In the genomic region with DNA sequence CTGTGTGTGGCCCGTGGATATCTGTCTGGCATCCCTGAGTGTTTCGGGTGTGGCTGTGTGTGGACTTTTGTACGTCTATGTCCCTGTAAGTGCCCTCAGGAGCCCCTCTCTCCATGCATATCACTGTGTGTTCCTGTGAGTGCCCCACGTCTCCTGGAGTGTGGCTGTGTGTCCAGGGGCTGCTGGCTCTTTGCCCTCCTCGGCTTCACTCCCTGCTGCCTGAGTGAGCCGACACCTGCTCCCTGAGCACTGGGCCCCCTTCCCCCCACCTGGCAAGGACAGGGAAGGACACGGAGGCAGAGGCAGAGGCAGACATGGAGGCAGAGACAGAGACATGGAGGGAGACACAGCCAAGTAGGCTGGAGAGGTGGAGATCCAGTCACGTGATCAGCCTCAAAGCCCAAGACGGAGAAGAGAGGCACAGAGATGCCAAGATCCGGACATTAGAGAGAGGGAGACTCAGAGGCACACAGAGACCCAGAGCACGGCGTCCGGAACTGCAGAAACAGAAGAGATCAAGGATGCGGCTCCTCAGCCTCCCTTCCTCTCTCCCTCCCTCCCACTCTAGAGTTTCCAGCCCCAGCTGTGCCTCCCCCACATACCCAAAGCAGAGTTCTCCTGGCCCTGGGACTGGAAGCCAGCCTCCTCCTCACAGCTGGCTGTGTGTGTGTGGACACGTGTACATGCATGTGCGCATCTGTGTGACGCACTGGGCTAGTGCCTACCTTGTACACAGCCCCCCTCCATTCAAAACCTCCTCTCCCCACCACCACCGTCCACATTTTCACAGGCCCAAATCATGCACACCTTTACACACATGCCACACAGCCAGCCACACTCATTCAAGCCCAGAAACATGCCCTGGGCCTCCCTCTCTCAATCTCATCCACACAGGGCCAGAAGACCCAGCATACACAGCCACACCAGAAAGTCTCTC, we compare ENCODE assay signal across 8 cellular contexts. TPM values are rescaled to one million over a fixed set of nuclear protein-coding genes. Genes with fewer than 3 reads are reported as not detected.
DNase-seq lines count a peak whose midpoint lies in the region; ATAC-seq lines count a peak whose summit lies in the region.

No MANE protein-coding gene starts in this region.

- H3K4me1 Mint-ChIP-seq in stimulated activated naive CD8-positive, alpha-beta T cell treated with anti-CD3 and anti-CD28 coated beads, Interleukin-15, amount 100 ng/mL, for 72 hours = peaks cover 68% of the 10 kb centered on the region

- peak overlapping the region; percentile 70 to 71 for H3K4me3 Mint-ChIP-seq in stimulated activated naive CD8-positive, alpha-beta T cell treated with anti-CD3 and anti-CD28 coated beads, Interleukin-15, amount 100 ng/mL, for 72 hours

- peak overlapping the region in 1 of 2 donors; percentile 69 for H3K27ac Mint-ChIP-seq in stimulated activated naive CD8-positive, alpha-beta T cell treated with anti-CD3 and anti-CD28 coated beads, Interleukin-15, amount 100 ng/mL, for 72 hours

- DNase-seq in G401 (ENCODE audit: low spot score) = peak; percentile 90
- DNase-seq in NCI-H345 treated with DMSO at 0.1 percent for 48 hours (lab: John Stamatoyannopoulos, UW; ENCODE audit: unreplicated experiment) = peak; percentile 67
- peak; percentile 91 for DNase-seq in cerebellar cortex (ENCODE audit: low spot score)
- no peak for DNase-seq in stimulated activated naive CD8-positive, alpha-beta T cell treated with anti-CD3 and anti-CD28 coated beads, Interleukin-15, amount 100 ng/mL, for 72 hours
- no peak for DNase-seq in A172 (ENCODE audit: low spot score)
- DNase-seq in T1000 (lab: John Stamatoyannopoulos, UW) = no peak

- no peaks in the 10 kb centered on the region for H3K27me3 ChIP-seq in layer of hippocampus (ENCODE audit: control insufficient read depth, insufficient read depth, low read length)

- in situ Hi-C loops in G401 (cut with HindIII; ENCODE audit: low sequenced_read_pairs) = no loop called here

- ATAC-seq in stimulated activated naive CD8-positive, alpha-beta T cell treated with anti-CD3 and anti-CD28 coated beads, Interleukin-15, amount 100 ng/mL, for 72 hours = no peak
- ATAC-seq in HG03521 (IDR thresholded peaks at IDR 0.05; ENCODE audit: unreplicated experiment) = no peak

- H3K27ac ChIP-seq in layer of hippocampus (ENCODE audit: low read depth, low read length) = peak overlapping the region; percentile 87

- H3K9me3 Mint-ChIP-seq in stimulated activated naive CD8-positive, alpha-beta T cell treated with anti-CD3 and anti-CD28 coated beads, Interleukin-15, amount 100 ng/mL, for 72 hours = no peaks in the 10 kb centered on the region

- no peaks in the 10 kb centered on the region for H3K27me3 Mint-ChIP-seq in stimulated activated naive CD8-positive, alpha-beta T cell treated with anti-CD3 and anti-CD28 coated beads, Interleukin-15, amount 100 ng/mL, for 72 hours

RNA-seq across cellular contexts. Expression of gene WASF2, which starts 39.0 kb away (rescaled TPM):
- total RNA-seq in G401 (2014; rRNA removed; shearing (Covaris generic)) = 10.4 and 14.2 TPM in 2 replicates
- 7.5 and 9.1 TPM in 2 replicates for total RNA-seq in A172 (2014; rRNA removed; shearing (Covaris generic))

Comparison
In these comparisons a context has a peak if more than half of its experiments do, and no peak if none do; other contexts are left out.
1. DNase-seq: peak in G401 (single experiment), NCI-H345 treated with DMSO at 0.1 percent for 48 hours (single experiment) and cerebellar cortex (single experiment); none in stimulated activated naive CD8-positive, alpha-beta T cell treated with anti-CD3 and anti-CD28 coated beads, Interleukin-15, amount 100 ng/mL, for 72 hours (0 of 2), A172 (single experiment) and T1000 (single experiment).